ENCODE assay signal across 1 cellular context in the genomic region with DNA sequence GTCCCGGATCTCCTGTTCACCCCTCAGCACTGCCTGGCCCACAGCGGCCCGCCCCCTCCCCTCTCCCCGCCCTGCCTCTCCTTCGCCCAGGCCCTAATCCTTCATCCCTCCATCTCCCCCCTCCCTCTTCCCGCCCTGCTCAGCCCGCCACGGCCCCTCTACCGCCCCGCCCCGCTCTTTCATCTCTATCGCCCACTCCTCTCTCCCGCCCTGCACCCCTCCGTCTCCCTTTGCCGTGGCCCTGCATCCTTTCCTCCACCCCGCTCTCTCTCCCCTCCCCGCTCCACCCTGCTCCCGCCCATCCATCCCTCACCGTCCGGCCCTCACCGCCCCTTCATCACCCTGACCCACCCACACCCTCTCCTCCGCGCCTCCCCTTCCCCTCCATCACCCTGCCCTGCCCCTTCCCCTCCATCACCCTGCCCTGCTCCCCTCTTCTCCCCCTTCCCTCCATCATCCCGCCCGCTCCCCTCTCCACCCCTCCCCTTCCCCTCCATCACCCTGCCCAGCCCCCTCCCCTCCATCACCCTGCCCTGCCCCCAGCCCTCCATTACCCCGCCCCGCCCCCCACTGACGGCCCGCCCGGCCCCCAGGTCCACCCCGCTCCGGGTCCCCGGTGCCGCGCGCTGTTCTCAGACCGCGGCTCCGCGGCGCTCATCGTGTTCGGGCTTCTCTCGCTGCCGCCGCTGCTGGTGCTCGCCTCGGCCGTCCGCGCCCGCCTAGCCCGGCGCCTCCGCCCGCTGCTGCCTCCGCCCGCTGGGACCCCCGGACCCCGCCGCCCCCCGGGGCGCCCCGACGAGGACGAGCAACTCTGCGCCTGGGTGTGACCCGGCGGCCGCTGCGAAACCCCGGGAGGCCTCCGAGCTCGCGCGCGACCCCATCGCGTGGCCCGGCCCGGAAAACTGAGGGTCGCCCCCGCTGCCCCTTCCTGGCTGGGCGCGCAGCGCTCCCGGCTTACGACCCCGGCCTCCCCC.
TF ChIP-seq lines count a peak whose summit lies in the region.

No MANE protein-coding gene starts in this region.

TF ChIP-seq in WTC11, 78 proteins besides CTCF, POLR2A, EP300 and RAD21 (continued from another document):
- TF ChIP-seq, protein P1, sequence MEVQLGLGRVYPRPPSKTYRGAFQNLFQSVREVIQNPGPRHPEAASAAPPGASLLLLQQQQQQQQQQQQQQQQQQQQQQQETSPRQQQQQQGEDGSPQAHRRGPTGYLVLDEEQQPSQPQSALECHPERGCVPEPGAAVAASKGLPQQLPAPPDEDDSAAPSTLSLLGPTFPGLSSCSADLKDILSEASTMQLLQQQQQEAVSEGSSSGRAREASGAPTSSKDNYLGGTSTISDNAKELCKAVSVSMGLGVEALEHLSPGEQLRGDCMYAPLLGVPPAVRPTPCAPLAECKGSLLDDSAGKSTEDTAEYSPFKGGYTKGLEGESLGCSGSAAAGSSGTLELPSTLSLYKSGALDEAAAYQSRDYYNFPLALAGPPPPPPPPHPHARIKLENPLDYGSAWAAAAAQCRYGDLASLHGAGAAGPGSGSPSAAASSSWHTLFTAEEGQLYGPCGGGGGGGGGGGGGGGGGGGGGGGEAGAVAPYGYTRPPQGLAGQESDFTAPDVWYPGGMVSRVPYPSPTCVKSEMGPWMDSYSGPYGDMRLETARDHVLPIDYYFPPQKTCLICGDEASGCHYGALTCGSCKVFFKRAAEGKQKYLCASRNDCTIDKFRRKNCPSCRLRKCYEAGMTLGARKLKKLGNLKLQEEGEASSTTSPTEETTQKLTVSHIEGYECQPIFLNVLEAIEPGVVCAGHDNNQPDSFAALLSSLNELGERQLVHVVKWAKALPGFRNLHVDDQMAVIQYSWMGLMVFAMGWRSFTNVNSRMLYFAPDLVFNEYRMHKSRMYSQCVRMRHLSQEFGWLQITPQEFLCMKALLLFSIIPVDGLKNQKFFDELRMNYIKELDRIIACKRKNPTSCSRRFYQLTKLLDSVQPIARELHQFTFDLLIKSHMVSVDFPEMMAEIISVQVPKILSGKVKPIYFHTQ (CRISPR knock-in tag; IDR thresholded peaks at IDR 0.05), result no peak
- TF ChIP-seq FOXK1 (CRISPR knock-in tag; IDR thresholded peaks at IDR 0.05) (no peak), JAZF1 (CRISPR knock-in tag; IDR thresholded peaks at IDR 0.05) (no peak), SP1 (CRISPR knock-in tag; conservative IDR thresholded peaks at IDR 0.05) (no peak), ELF4 (CRISPR knock-in tag; IDR thresholded peaks at IDR 0.05; ENCODE audit: low read depth) (no peak)
